ENCODE assay signal across 8 cellular contexts in genomic region chr4:88008624-88009235, GRCh38. TPM values are rescaled to one million over a fixed set of nuclear protein-coding genes. Genes with fewer than 3 reads are reported as not detected.
DNase-seq lines count a peak whose midpoint lies in the region; ATAC-seq, FAIRE-seq and TF ChIP-seq lines count a peak whose summit lies in the region.

No MANE protein-coding gene starts in this region.

- H3K56ac ChIP-seq in H9 (ENCODE audit: insufficient read length, low read depth, low read length) = no peak overlapping the region

- TF ChIP-seq RAD21 in A549 (conservative IDR thresholded peaks at IDR 0.05 in 1 of 2, IDR thresholded peaks at IDR 0.05 in 1 of 2) = no peak

- no peak overlapping the region for H3K23ac ChIP-seq in H9 (ENCODE audit: insufficient read length, low read depth, low read length)

- H3K27ac ChIP-seq in A549 (peak overlapping the region; percentile 96 to 100), H9 (ENCODE audit: insufficient read length, low read depth, low read length) (no peak overlapping the region), iPS DF 6.9 (ENCODE audit: low read length) (no peak overlapping the region), spleen (peak overlapping the region in 6 of 8 donors; percentile 73 to 86 (median 80))

- no peak overlapping the region for H3K9ac ChIP-seq in H9 (ENCODE audit: extremely low read depth, insufficient read length, low read length)

- H4K91ac ChIP-seq in H9 (ENCODE audit: insufficient read length, low read depth, low read length) = no peak overlapping the region

- H3K4me1 Mint-ChIP-seq in H9 = peaks cover 48 to 54% of the 10 kb centered on the region in 2 experiments
- H3K4me1 Mint-ChIP-seq in activated CD8-positive, alpha-beta T cell treated with anti-CD3 and anti-CD28 coated beads for 36 hours (ENCODE audit: low read depth) = peaks cover 24% of the 10 kb centered on the region

- peaks cover 0 to 2% (median 2%) of the 10 kb centered on the region in 3 experiments; a peak in 2 of 7 replicates for H3K36me3 Mint-ChIP-seq in H9 (ENCODE audit: insufficient read depth in 1 of 3, low read depth in 3 of 3)
- H3K36me3 Mint-ChIP-seq in activated CD8-positive, alpha-beta T cell treated with anti-CD3 and anti-CD28 coated beads for 36 hours (ENCODE audit: low read depth) = no peaks in the 10 kb centered on the region

- TF ChIP-seq CTCF in A549 (IDR thresholded peaks at IDR 0.05) (no peak), H9 (conservative IDR thresholded peaks at IDR 0.05) (no peak), spleen (IDR thresholded peaks at IDR 0.05 in 8 of 11, conservative IDR thresholded peaks at IDR 0.05 in 3 of 11) (no peak)
- no peak for TF ChIP-seq CTCF in activated CD8-positive, alpha-beta T cell treated with anti-CD3 and anti-CD28 coated beads for 36 hours (IDR thresholded peaks at IDR 0.05)

- no peak overlapping the region for H2BK20ac ChIP-seq in H9 (ENCODE audit: low read depth, low read length, poor library complexity, severe bottlenecking)

- peak overlapping the region; percentile 42 for H2BK120ac ChIP-seq in H9 (ENCODE audit: low read depth, low read length, poor library complexity, severe bottlenecking)

- no peak overlapping the region for H2BK15ac ChIP-seq in H9 (ENCODE audit: low read depth, low read length)

- no peak overlapping the region for H4K5ac ChIP-seq in H9 (ENCODE audit: insufficient read length, low read depth, low read length)

- H2BK12ac ChIP-seq in H9 (ENCODE audit: insufficient read length, low read depth, low read length) = no peak overlapping the region

- H3K27me3 ChIP-seq in H9 (ENCODE audit: insufficient read depth, low read length) (peaks cover 3% of the 10 kb centered on the region), iPS DF 6.9 (ENCODE audit: control insufficient read depth, insufficient read depth, low read length) (no peaks in the 10 kb centered on the region), spleen (replicated peaks in 1 of 7) (peaks cover 0 to 3% (median 0%) of the 10 kb centered on the region in 7 donors)

- H4K8ac ChIP-seq in H9 (replicated peaks; ENCODE audit: insufficient read length, low read depth, low read length) = no peak overlapping the region

- ATAC-seq in A549 (0 out of 6 replicates have a peak, but pooled peaks of 1 of the 2 experiments have one; percentile 12), GM18517 (IDR thresholded peaks at IDR 0.05; ENCODE audit: unreplicated experiment) (no peak)
- ATAC-seq in activated CD8-positive, alpha-beta T cell treated with anti-CD3 and anti-CD28 coated beads for 36 hours = no peak

- no peaks in the 10 kb centered on the region for H4K20me1 ChIP-seq in H9 (ENCODE audit: control insufficient read depth, insufficient read depth, insufficient read length)

- H3K27me3 Mint-ChIP-seq in H9 (ENCODE audit: low read depth) = peaks cover 26% of the 10 kb centered on the region
- peaks cover 14% of the 10 kb centered on the region for H3K27me3 Mint-ChIP-seq in activated CD8-positive, alpha-beta T cell treated with anti-CD3 and anti-CD28 coated beads for 36 hours

- no peak overlapping the region for H2BK5ac ChIP-seq in H9 (ENCODE audit: insufficient read length, low read length)

- no peak overlapping the region for H3K4ac ChIP-seq in H9 (ENCODE audit: low read depth, low read length)

- H3K4me1 ChIP-seq in A549 (peaks cover 46% of the 10 kb centered on the region), H9 (ENCODE audit: insufficient read depth, low read length) (peaks cover 14% of the 10 kb centered on the region; the same call in 1 of the 2 replicates), iPS DF 6.9 (ENCODE audit: control insufficient read depth, insufficient read depth, low read length) (peaks cover 2% of the 10 kb centered on the region; the same call in 1 of the 2 replicates), spleen (peaks cover 13 to 64% (median 44%) of the 10 kb centered on the region in 6 donors)

- no peak overlapping the region for H2AFZ ChIP-seq in H9 (ENCODE audit: low read length)

- H3K4me3 ChIP-seq in A549 (peak overlapping the region; percentile 98), iPS DF 6.9 (ENCODE audit: low read length) (peak overlapping the region; percentile 97; the same call in 1 of the 2 replicates), spleen (peak overlapping the region; percentile 71 to 97 (median 92))

- POLR2A ChIA-PET in A549 (lab: Yijun Ruan, JAX) = no interaction called here
- POLR2A ChIA-PET in activated CD8-positive, alpha-beta T cell treated with anti-CD3 and anti-CD28 coated beads for 36 hours (lab: Charles Lee) = no interaction called here

- H3K4me3 Mint-ChIP-seq in H9 = peak overlapping the region; percentile 86 to 94
- peak overlapping the region; percentile 84 for H3K4me3 Mint-ChIP-seq in activated CD8-positive, alpha-beta T cell treated with anti-CD3 and anti-CD28 coated beads for 36 hours

- H3K36me3 ChIP-seq in iPS DF 6.9 (ENCODE audit: control insufficient read depth, insufficient read depth, low read length) (no peaks in the 10 kb centered on the region), spleen (no peaks in the 10 kb centered on the region)

- FAIRE-seq in A549 (lab: Jason Lieb, UNC) = no peak

- peaks cover 24% of the 10 kb centered on the region; the same call in 1 of the 2 replicates for H3K79me2 ChIP-seq in H9 (ENCODE audit: insufficient read depth, low read length)

- H3K9me3 Mint-ChIP-seq in H9 = peaks cover 0 to 2% of the 10 kb centered on the region in 2 experiments; a peak in 1 of 5 replicates
- no peaks in the 10 kb centered on the region for H3K9me3 Mint-ChIP-seq in activated CD8-positive, alpha-beta T cell treated with anti-CD3 and anti-CD28 coated beads for 36 hours

- H3K18ac ChIP-seq in H9 (ENCODE audit: insufficient read length, low read depth, low read length) = no peak overlapping the region

- H2AK5ac ChIP-seq in H9 (ENCODE audit: insufficient read length, low read length) = no peak overlapping the region

- H3K79me1 ChIP-seq in H9 (ENCODE audit: insufficient read depth, low read depth, low read length, poor library complexity, severe bottlenecking) = peaks cover 5% of the 10 kb centered on the region

- CTCF ChIA-PET in A549 (lab: Yijun Ruan, JAX) = interaction anchor here (1.0 kb wide), 1 partner anchor 13 kb away, joined by 5 read pairs; no protein-coding TSS in a partner anchor
- CTCF ChIA-PET in activated CD8-positive, alpha-beta T cell treated with anti-CD3 and anti-CD28 coated beads for 36 hours (lab: Charles Lee) = interaction anchor here (1.8 kb wide), 1 partner anchor 25 kb away, joined by 4 read pairs; no protein-coding TSS in a partner anchor

- TF ChIP-seq EP300 in A549 (IDR thresholded peaks at IDR 0.05) = no peak

- peaks cover 5% of the 10 kb centered on the region for H3K23me2 ChIP-seq in H9 (ENCODE audit: insufficient read length, low read depth, low read length, poor library complexity, severe bottlenecking)

- H3K9me3 ChIP-seq in A549 (no peaks in the 10 kb centered on the region), H9 (ENCODE audit: control insufficient read depth, low read depth, low read length) (no peaks in the 10 kb centered on the region), iPS DF 6.9 (ENCODE audit: control insufficient read depth, insufficient read depth, low read length) (no peaks in the 10 kb centered on the region), spleen (no peaks in the 10 kb centered on the region)

- DNase-seq in A549 (ENCODE audit: low read depth in 1 of 2, low spot score in 1 of 2) (peak in 1 of 2 experiments; percentile 4), H9 (no peak), iPS DF 6.9 (ENCODE audit: low read depth, low spot score) (no peak), spleen (no peak), NCI-H146 treated with DMSO at 0.1 percent for 48 hours (lab: John Stamatoyannopoulos, UW; ENCODE audit: unreplicated experiment) (no peak)
- peak; percentile 18 for DNase-seq in activated CD8-positive, alpha-beta T cell treated with anti-CD3 and anti-CD28 coated beads for 36 hours
- no peak for DNase-seq in stimulated activated CD4-positive, alpha-beta T cell treated with anti-CD3 and anti-CD28 coated beads, Interleukin-2, amount 100 ng/mL, for 24 hours

- peak overlapping the region in 1 of 3 experiments; percentile 82; a peak in 3 of 7 replicates for H3K27ac Mint-ChIP-seq in H9
- H3K27ac Mint-ChIP-seq in activated CD8-positive, alpha-beta T cell treated with anti-CD3 and anti-CD28 coated beads for 36 hours = peak overlapping the region; percentile 63

- 12% methylated on average over 5 of the region's 5 CpGs for WGBS in A549 (ENCODE audit: missing lambda C conversion rate)
- WGBS in H9 (ENCODE audit: extremely low coverage, insufficient read length, low lambda C conversion rate) = no CpG with 5 or more reads among the region's 5 CpGs
- no CpG with 5 or more reads among the region's 5 CpGs for WGBS in iPS DF 6.9 (ENCODE audit: insufficient coverage, insufficient read length)
- WGBS in spleen, 5 donors = 15 to 22% (median 16%) methylated on average over 5 of the region's 5 CpGs

- H3K14ac ChIP-seq in H9 (ENCODE audit: insufficient read depth, low read length) = no peak overlapping the region

- TF ChIP-seq POLR2A in A549 (IDR thresholded peaks at IDR 0.05; ENCODE audit: low read length) (no peak), spleen (IDR thresholded peaks at IDR 0.05) (no peak)

- intact Hi-C loops in activated CD8-positive, alpha-beta T cell treated with anti-CD3 and anti-CD28 coated beads for 36 hours (cut with micrococcal nuclease) = no loop called here
- intact Hi-C loops in spleen (cut with DNase I; ENCODE audit: low total_unique reads) = no loop called here

- peak overlapping the region; percentile 87 for H3K4me2 ChIP-seq in A549
- peak overlapping the region; percentile 90 for H3K4me2 ChIP-seq in H9 (ENCODE audit: insufficient read depth, insufficient read length, low read length)

- H3T11ph ChIP-seq in H9 (ENCODE audit: low read length) = no peak overlapping the region

RNA-seq across cellular contexts. Expression of gene PKD2, which starts 1.3 kb away (rescaled TPM):
- polyA plus RNA-seq in A549 (2011; rRNA removed) = 38.6 and 57.6 TPM in 2 replicates
- polyA plus RNA-seq in A549 (2012; cell fraction: cytosol; rRNA removed) = 10.6 and 14.9 TPM in 2 replicates
- 12.7 and 25.1 TPM in 2 replicates for polyA plus RNA-seq in A549 (2012; cell fraction: nucleus; rRNA removed)
- 30.6 to 40.2 TPM (median 39.4 TPM) in 3 replicates for polyA plus RNA-seq in A549 (2017; fragmentation: RNase III; extraction: RNeasy Plus Mini Kit Qiagen cat#74134 plus additional on column Dnase treatment)
- 37.9 and 40.6 TPM in 2 replicates for polyA minus RNA-seq in A549 (2011; rRNA and poly(A)+ RNA removed)
- 35.7 and 38.4 TPM in 2 replicates for total RNA-seq in H9 (2021)
- total RNA-seq in activated CD8-positive, alpha-beta T cell treated with anti-CD3 and anti-CD28 coated beads for 36 hours = 1 to 10 TPM; 2.3 to 2.8 TPM
- total RNA-seq in spleen = 10 to 100 TPM; 13.2 to 23.0 (median 17.9) TPM
- polyA plus RNA-seq in spleen = 1 to 10 TPM; 3.5 to 3.8 (median 3.6) TPM

RNA-seq across cellular contexts. Expression of gene SPP1, which starts 33.2 kb away (rescaled TPM):
- polyA plus RNA-seq in A549 (2011; rRNA removed) (415 and 509 TPM in 2 replicates), A549 (2017; fragmentation: RNase III; extraction: RNeasy Plus Mini Kit Qiagen cat#74134 plus additional on column Dnase treatment) (176 to 226 TPM (median 198 TPM) in 3 replicates), spleen (10 to 100 TPM in 1 of 3 donors, 1 to 10 TPM in 1, under 1 TPM in 1; 0.28 to 18.4 (median 2.6) TPM)
- polyA plus RNA-seq in A549 (2012; cell fraction: cytosol; rRNA removed) = 198 and 219 TPM in 2 replicates
- polyA plus RNA-seq in A549 (2012; cell fraction: nucleus; rRNA removed) = 164 and 242 TPM in 2 replicates
- 277 and 302 TPM in 2 replicates for polyA minus RNA-seq in A549 (2011; rRNA and poly(A)+ RNA removed)
- total RNA-seq in H9 (2021) (13.2 and 15.5 TPM in 2 replicates), spleen (1 to 10 TPM in 6 of 7 donors, under 1 TPM in 1; 0.77 to 7.2 (median 1.5) TPM)
- not detected for total RNA-seq in activated CD8-positive, alpha-beta T cell treated with anti-CD3 and anti-CD28 coated beads for 36 hours

Comparison
In these comparisons a context has a peak if more than half of its experiments do, and no peak if none do; other contexts are left out.
1. H3K27ac ChIP-seq: peak in A549 (2 of 2) and spleen (6 of 8); none in H9 (single experiment) and iPS DF 6.9 (single experiment).
2. Peak in every context shown above with its lines, with median percentiles within 50 percentile points of each other: H3K4me3 ChIP-seq.